In genomic region chr1:51420867-51421627, GRCh38 we compare ENCODE assay signal across 1 cellular context.
TF ChIP-seq lines count a peak whose summit lies in the region.

No MANE protein-coding gene starts in this region.

TF ChIP-seq in GM23338, 12 proteins besides CTCF, POLR2A, EP300 and RAD21 (continued from another document):
- TF ChIP-seq ZNF462 (CRISPR knock-in tag; IDR thresholded peaks at IDR 0.05) = no peak
- no peak for TF ChIP-seq REST (IDR thresholded peaks at IDR 0.05; ENCODE audit: unreplicated experiment)
- no peak for TF ChIP-seq EZH2phosphoT487 (IDR thresholded peaks at IDR 0.05; ENCODE audit: unreplicated experiment)
- TF ChIP-seq ZNF114 (CRISPR knock-in tag; IDR thresholded peaks at IDR 0.05) = no peak
- TF ChIP-seq EZH2 (IDR thresholded peaks at IDR 0.05; ENCODE audit: low read depth, unreplicated experiment) = no peak
- no peak for TF ChIP-seq JUNB (IDR thresholded peaks at IDR 0.05; ENCODE audit: unreplicated experiment)
- TF ChIP-seq CREB1 (CRISPR knock-in tag; IDR thresholded peaks at IDR 0.05; ENCODE audit: low read depth) = no peak
